23 cellular contexts compared by ENCODE assay signal in the genomic region with DNA sequence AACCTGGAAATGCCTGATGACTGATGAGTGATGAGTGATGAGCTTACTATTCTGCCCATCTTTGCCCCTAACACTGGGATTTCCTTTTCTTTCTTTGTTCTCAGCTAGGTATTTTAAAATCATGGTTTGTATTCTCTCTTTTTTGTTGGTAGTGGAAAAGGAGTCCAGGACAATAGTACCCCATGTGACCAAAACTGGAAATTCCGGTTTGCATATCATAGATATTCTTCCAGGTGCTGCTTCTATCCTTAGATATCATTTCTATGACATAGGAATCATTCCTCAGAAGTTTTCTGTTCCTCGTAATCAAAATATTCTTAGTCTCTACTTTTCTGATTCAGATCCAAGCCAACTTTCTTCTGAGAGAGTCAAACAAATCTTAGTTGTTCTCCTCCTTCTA.
"Had no signal": no experiment of that assay in that cellular context is flagged by ENCODE, and none has a peak within 500 bp of the region (broad histone marks: within the 10 kb centered on the region; RNA-seq: fewer than 3 reads in every experiment).

No MANE protein-coding gene starts in this region.

- DNase-seq: activated CD4-positive, alpha-beta T cell treated with anti-CD3 and anti-CD28 coated beads, Interleukin-2, amount 10 ng/mL, durations not matched to agents 24 days and 14 days; activated CD8-positive, alpha-beta T cell treated with anti-CD3 and anti-CD28 coated beads for 36 hours; activated naive CD4-positive, alpha-beta T cell treated with Interleukin-2 at 50 U/mL for 16 hours; activated naive CD8-positive, alpha-beta T cell treated with anti-CD3 and anti-CD28 coated beads, Interleukin-2, amount 10 ng/mL, durations not matched to agents 7 days and 5 days; activated T-cell treated with anti-CD3 and anti-CD28 coated beads, Interleukin-2, amount 50 U/mL, for 1 hour; amygdala; central memory CD4-positive, alpha-beta T cell; endodermal cell; erythroblast; gastrocnemius medialis; head of caudate nucleus; kidney; left lung; naive B cell; stimulated activated CD4-positive, alpha-beta T cell treated with anti-CD3 and anti-CD28 coated beads, Interleukin-2, amount 100 ng/mL, for 24 hours; stimulated activated naive CD8-positive, alpha-beta T cell treated with anti-CD3 and anti-CD28 coated beads, Interleukin-15, Interleukin-2, amounts not matched to agents 100 U/mL and 50 U/mL, for 24 hours; substantia nigra; tibial artery had no signal

- H3K27ac ChIP-seq: gastrocnemius medialis, left lung, prostate gland, right atrium auricular region, tibial artery had no signal

- H3K4me3 ChIP-seq: gastrocnemius medialis, left lung, mucosa of descending colon, prostate gland, right atrium auricular region, tibial artery had no signal

- H3K9me3 ChIP-seq: gastrocnemius medialis, left lung, mucosa of descending colon, prostate gland, right atrium auricular region, tibial artery had no signal

- H3K27me3 ChIP-seq: gastrocnemius medialis, left lung, right atrium auricular region, tibial artery had no signal

- H3K4me1 ChIP-seq: gastrocnemius medialis, left lung, prostate gland, right atrium auricular region, tibial artery had no signal

- H3K36me3 ChIP-seq: gastrocnemius medialis, left lung, prostate gland, right atrium auricular region, tibial artery had no signal

- ATAC-seq: activated CD8-positive, alpha-beta T cell treated with anti-CD3 and anti-CD28 coated beads for 36 hours; gastrocnemius medialis; left lung; mucosa of descending colon; stimulated activated naive CD8-positive, alpha-beta T cell treated with anti-CD3 and anti-CD28 coated beads, Interleukin-15, Interleukin-2, amounts not matched to agents 100 U/mL and 50 U/mL, for 24 hours had no signal

- FAIRE-seq: colon, kidney, urothelium cell line had no signal
